8 cellular contexts compared by ENCODE assay signal in the genomic region with DNA sequence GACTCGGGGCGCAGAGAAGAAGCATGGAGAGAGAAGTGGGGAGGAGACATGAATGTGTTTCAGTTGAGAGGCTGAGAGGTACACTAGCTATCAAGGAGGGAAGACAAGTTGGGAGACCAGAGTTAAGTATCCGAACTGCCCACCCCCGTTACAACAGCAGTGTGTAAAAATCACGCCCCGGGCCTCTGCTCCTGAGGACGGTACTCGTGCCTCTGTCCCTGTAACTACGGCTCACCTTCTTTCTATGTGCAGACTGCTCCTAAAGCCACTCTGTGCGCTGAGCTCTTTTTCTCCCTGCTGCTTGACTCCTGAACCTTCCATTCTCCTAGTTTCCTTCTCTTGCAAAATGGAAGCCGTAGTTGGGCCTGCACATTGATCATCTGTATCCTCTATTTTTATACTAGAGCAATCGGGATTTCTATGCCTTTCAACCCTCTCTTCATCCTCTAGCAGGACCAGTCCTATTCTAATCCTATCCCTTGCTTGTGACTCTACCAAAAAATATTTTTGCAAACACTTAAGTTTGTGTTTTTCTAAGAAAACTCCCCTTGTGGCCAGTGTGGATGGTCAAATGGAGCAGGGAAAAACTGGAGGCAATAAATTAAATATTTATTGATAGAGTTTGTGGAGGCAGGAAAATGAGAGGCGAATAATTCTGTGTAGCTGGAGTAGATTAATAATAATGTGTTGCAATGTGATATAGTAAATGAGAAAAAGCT.
DNase-seq lines count a peak whose midpoint lies in the region.

No MANE protein-coding gene starts in this region.

- DNase-seq in adipocyte (ENCODE audit: low read depth) (peak; percentile 51), iris pigment epithelial cell (ENCODE audit: low read depth) (peak; percentile 28), NCI-H2081 treated with DMSO at 0.1 percent for 48 hours (lab: John Stamatoyannopoulos, UW) (no peak), DMS153 (lab: John Stamatoyannopoulos, UW) (no peak)
- DNase-seq in effector CD8-positive, alpha-beta T cell (lab: John Stamatoyannopoulos, UW), result no peak

- H3K4me1 ChIP-seq in HUES6 (ENCODE audit: control insufficient read depth, insufficient read depth, low read length), result peaks cover 31% of the 10 kb centered on the region
- peaks cover 39% of the 10 kb centered on the region for H3K4me1 ChIP-seq in adipocyte (ENCODE audit: control insufficient read depth, insufficient read depth, low read length)
- peaks cover 0 to 48% (median 39%) of the 10 kb centered on the region in 5 donors for H3K4me1 ChIP-seq in subcutaneous abdominal adipose tissue (ENCODE audit: control insufficient read depth in 5 of 5, insufficient read depth in 5 of 5, low read length in 5 of 5)

- H3K27me3 ChIP-seq in HUES6 (ENCODE audit: control insufficient read depth, insufficient read depth, low read length) (no peaks in the 10 kb centered on the region), adipocyte (replicated peaks; ENCODE audit: control insufficient read depth, insufficient read depth, low read length) (no peaks in the 10 kb centered on the region), subcutaneous abdominal adipose tissue (ENCODE audit: control insufficient read depth in 5 of 5, insufficient read depth in 4 of 5, low read length in 5 of 5) (no peaks in the 10 kb centered on the region)

- H3K9me3 ChIP-seq in HUES6 (ENCODE audit: control insufficient read depth, insufficient read depth, low read depth, low read length) (no peaks in the 10 kb centered on the region), adipocyte (ENCODE audit: control insufficient read depth, low read length) (no peaks in the 10 kb centered on the region), subcutaneous abdominal adipose tissue (ENCODE audit: control insufficient read depth in 5 of 5, low read length in 5 of 5) (no peaks in the 10 kb centered on the region)

- peaks cover 28% of the 10 kb centered on the region for H3K36me3 ChIP-seq in HUES6 (ENCODE audit: control insufficient read depth, insufficient read depth, low read length)
- H3K36me3 ChIP-seq in adipocyte (ENCODE audit: control insufficient read depth, insufficient read depth, low read length, severe bottlenecking), result no peaks in the 10 kb centered on the region
- H3K36me3 ChIP-seq in subcutaneous abdominal adipose tissue (ENCODE audit: control insufficient read depth in 5 of 5, insufficient read depth in 5 of 5, low read length in 5 of 5), result peaks cover 0 to 8% (median 2%) of the 10 kb centered on the region in 5 donors

- H3K9ac ChIP-seq in HUES6 (ENCODE audit: low read length), result peak overlapping the region; percentile 88
- H3K9ac ChIP-seq in adipocyte (ENCODE audit: low read length), result peak overlapping the region; percentile 97
- H3K9ac ChIP-seq in subcutaneous abdominal adipose tissue (ENCODE audit: low read length in 5 of 5), result peak overlapping the region; percentile 82 to 92 (median 90)

- peak overlapping the region; percentile 80 for H3K27ac ChIP-seq in HUES6 (ENCODE audit: low read depth, low read length)
- peak overlapping the region; percentile 91 for H3K27ac ChIP-seq in subcutaneous abdominal adipose tissue (ENCODE audit: low read depth, low read length)

- peak overlapping the region; percentile 98 for H3K4me3 ChIP-seq in GM08714 (ENCODE audit: low read length)
- peak overlapping the region; percentile 87 for H3K4me3 ChIP-seq in HUES6 (ENCODE audit: low read depth, low read length)
- H3K4me3 ChIP-seq in adipocyte (ENCODE audit: low read length), result peak overlapping the region; percentile 98
- H3K4me3 ChIP-seq in subcutaneous abdominal adipose tissue (ENCODE audit: low read depth in 1 of 5, low read length in 5 of 5), result peak overlapping the region; percentile 77 to 96 (median 90)

Comparison
In these comparisons a context has a peak if more than half of its experiments do, and no peak if none do; other contexts are left out.
1. DNase-seq: peak in adipocyte (single experiment) and iris pigment epithelial cell (single experiment); none in NCI-H2081 treated with DMSO at 0.1 percent for 48 hours (single experiment), DMS153 (single experiment) and effector CD8-positive, alpha-beta T cell (single experiment).
2. Peak in every context shown above with its lines, with median percentiles within 50 percentile points of each other: H3K4me3 ChIP-seq and H3K9ac ChIP-seq.